In the genomic region with DNA sequence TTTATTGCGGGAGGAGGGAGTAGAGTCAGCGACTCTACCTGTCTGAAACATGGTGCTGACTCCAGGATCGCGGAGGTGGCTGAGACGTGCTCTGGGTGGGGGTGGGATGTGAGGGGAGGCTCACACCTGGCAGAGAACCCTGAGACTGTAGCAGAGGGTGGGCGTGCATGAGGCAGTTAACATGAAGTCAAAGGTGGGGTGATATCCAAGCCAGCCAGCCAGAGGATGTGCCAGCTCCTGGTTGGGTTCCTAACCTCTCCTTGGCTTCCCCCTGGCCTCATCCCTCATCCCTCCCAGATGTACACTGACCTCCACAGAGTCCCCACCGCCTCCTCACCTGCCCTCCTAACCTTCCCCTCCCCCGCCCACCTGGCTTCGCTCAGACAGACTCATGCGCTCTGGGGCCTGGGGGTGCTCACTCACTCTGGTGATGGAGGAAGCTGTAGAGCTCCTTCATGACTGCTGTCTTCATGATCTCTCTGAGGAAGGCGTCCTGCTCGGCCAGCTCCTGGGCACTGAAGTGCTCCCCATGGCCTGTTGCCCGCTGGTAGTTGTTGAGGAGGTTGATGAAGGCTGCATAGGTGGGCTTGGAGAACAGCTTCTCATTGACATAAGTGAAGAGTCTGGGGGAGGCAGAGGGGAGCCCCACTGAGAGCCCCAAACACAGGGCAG, we compare ENCODE assay signal across 2 cellular contexts.
TF ChIP-seq lines count a peak whose summit lies in the region.

No MANE protein-coding gene starts in this region.

TF ChIP-seq in HEK293, 187 proteins besides CTCF, POLR2A, EP300 and RAD21 (continued from another document):
- TF ChIP-seq ZNF707 (tag by site-specific recombination; IDR thresholded peaks at IDR 0.05) = no peak

TF ChIP-seq in HEK293T, 16 proteins besides CTCF, POLR2A, EP300 and RAD21 (continued from another document):
- no peak for TF ChIP-seq ELF4 (IDR thresholded peaks at IDR 0.05)
